Comparison of ENCODE assay signal across 8 cellular contexts in genomic region chr4:41990029-41990382, GRCh38. TPM values are rescaled to one million over a fixed set of nuclear protein-coding genes. Genes with fewer than 3 reads are reported as not detected.
DNase-seq lines count a peak whose midpoint lies in the region; ATAC-seq and TF ChIP-seq lines count a peak whose summit lies in the region.

No MANE protein-coding gene starts in this region.

- peak overlapping the region; percentile 99 for H2AFZ ChIP-seq in smooth muscle cell (ENCODE audit: low read depth)

- peaks cover 41% of the 10 kb centered on the region for H3K79me2 ChIP-seq in smooth muscle cell (ENCODE audit: low read depth)

- intact Hi-C loops in activated B cell treated with CpG ODN at 0.5 μM for 24 hours (cut with micrococcal nuclease) = loop anchor here (1.0 to 5.0 kb wide), 5 partner anchors 21 to 667 kb away; partner anchors contain the start of genes ATP8A1, BEND4 and TMEM33

- H3K4me2 ChIP-seq in smooth muscle cell = peak overlapping the region; percentile 94

- TF ChIP-seq CTCF in activated B cell treated with CpG ODN at 0.5 μM for 24 hours (IDR thresholded peaks at IDR 0.05) (no peak), right atrium auricular region (IDR thresholded peaks at IDR 0.05) (no peak), smooth muscle cell (IDR thresholded peaks at IDR 0.05; ENCODE audit: borderline replicate concordance, insufficient read depth, poor library complexity, severe bottlenecking) (no peak)

- H3K27ac ChIP-seq in right atrium auricular region (peak overlapping the region; percentile 85 to 93), smooth muscle cell (ENCODE audit: low read depth) (peak overlapping the region; percentile 76)

- POLR2A ChIA-PET in activated B cell treated with CpG ODN at 0.5 μM for 24 hours (lab: Charles Lee) = interaction anchor here (1.2 to 2.3 kb wide), 3 partner anchors 14 to 667 kb away, joined by 3 to 12 read pairs (median 10); partner anchors contain the start of genes ATP8A1 and TMEM33

- H3K9ac ChIP-seq in smooth muscle cell (ENCODE audit: low read depth) = peak overlapping the region; percentile 66

- no peaks in the 10 kb centered on the region for H3K9me3 Mint-ChIP-seq in activated B cell treated with CpG ODN at 0.5 μM for 24 hours

- DNase-seq in NCI-H345 (lab: John Stamatoyannopoulos, UW) = peak; percentile 25
- no peak for DNase-seq in NCI-H345 treated with DMSO at 0.1 percent for 48 hours (lab: John Stamatoyannopoulos, UW; ENCODE audit: unreplicated experiment)
- DNase-seq in activated B cell treated with CpG ODN at 0.5 μM for 24 hours = no peak
- no peak for DNase-seq in right atrium auricular region (ENCODE audit: low spot score)
- DNase-seq in smooth muscle cell (lab: John Stamatoyannopoulos, UW; ENCODE audit: unreplicated experiment) = no peak
- DNase-seq in dedifferentiated amniotic fluid mesenchymal stem cell (ENCODE audit: extremely low spot score) = no peak
- no peak for DNase-seq in NCI-H2171 treated with DMSO at 0.1 percent for 48 hours (lab: John Stamatoyannopoulos, UW)

- H3K36me3 Mint-ChIP-seq in activated B cell treated with CpG ODN at 0.5 μM for 24 hours (ENCODE audit: low read depth) = peaks cover 9% of the 10 kb centered on the region

- no peaks in the 10 kb centered on the region for H3K9me3 ChIP-seq in right atrium auricular region
- H3K9me3 ChIP-seq in smooth muscle cell (replicated peaks; ENCODE audit: low read depth) = no peaks in the 10 kb centered on the region

- peak overlapping the region; percentile 80 to 97 for H3K4me3 ChIP-seq in right atrium auricular region
- H3K4me3 ChIP-seq in smooth muscle cell = peak overlapping the region; percentile 69

- WGBS in smooth muscle cell (ENCODE audit: low lambda C conversion rate) = 1% methylated on average over 13 of the region's 13 CpGs

- H3K27me3 ChIP-seq in right atrium auricular region = no peaks in the 10 kb centered on the region
- no peaks in the 10 kb centered on the region for H3K27me3 ChIP-seq in smooth muscle cell (ENCODE audit: low read depth)

- H3K4me1 Mint-ChIP-seq in activated B cell treated with CpG ODN at 0.5 μM for 24 hours = peaks cover 25% of the 10 kb centered on the region

- no peaks in the 10 kb centered on the region for H3K27me3 Mint-ChIP-seq in activated B cell treated with CpG ODN at 0.5 μM for 24 hours

- CTCF ChIA-PET in activated B cell treated with CpG ODN at 0.5 μM for 24 hours (lab: Charles Lee) = interaction anchor here (1.4 to 1.7 kb wide), 2 partner anchors 27 to 55 kb away, joined by 3 to 7 read pairs; partner anchors contain the start of gene TMEM33

- no peaks in the 10 kb centered on the region for H3F3A ChIP-seq in smooth muscle cell (ENCODE audit: low read depth)

- H3K4me1 ChIP-seq in right atrium auricular region (peaks cover 0 to 33% of the 10 kb centered on the region in 2 donors), smooth muscle cell (ENCODE audit: low read depth) (peaks cover 30% of the 10 kb centered on the region)

- peak overlapping the region; percentile 98 for H3K4me3 Mint-ChIP-seq in activated B cell treated with CpG ODN at 0.5 μM for 24 hours

- H4K20me1 ChIP-seq in smooth muscle cell (ENCODE audit: low read depth) = peaks cover 27% of the 10 kb centered on the region

- H3K27ac Mint-ChIP-seq in activated B cell treated with CpG ODN at 0.5 μM for 24 hours = peak overlapping the region; percentile 95

- ATAC-seq in HG03025 (IDR thresholded peaks at IDR 0.05; ENCODE audit: low FRiP score, unreplicated experiment) (peak; percentile 11), activated B cell treated with CpG ODN at 0.5 μM for 24 hours (ENCODE audit: low read depth) (peak; percentile 25)

- H3K36me3 ChIP-seq in right atrium auricular region (no peaks in the 10 kb centered on the region), smooth muscle cell (ENCODE audit: low read depth) (no peaks in the 10 kb centered on the region)

RNA-seq across cellular contexts. Expression of gene SLC30A9, which starts 0.3 kb away (rescaled TPM):
- total RNA-seq in activated B cell treated with CpG ODN at 0.5 μM for 24 hours (29.0 and 33.4 TPM in 2 replicates), right atrium auricular region (10 to 100 TPM; 43.5 to 60.8 TPM), smooth muscle cell (72.1 and 73.1 TPM in 2 replicates)
- 37.7 and 41.3 TPM in 2 replicates for polyA plus RNA-seq in smooth muscle cell

RNA-seq across cellular contexts. Expression of gene DCAF4L1, which starts 8.4 kb away (rescaled TPM):
- total RNA-seq in activated B cell treated with CpG ODN at 0.5 μM for 24 hours (0.22 and 0.24 TPM in 2 replicates), right atrium auricular region (not detected), smooth muscle cell (0.31 and 0.40 TPM in 2 replicates)
- polyA plus RNA-seq in smooth muscle cell = 0.11 and 0.13 TPM in 2 replicates

RNA-seq across cellular contexts. Expression of gene TMEM33, which starts 54.8 kb away (rescaled TPM):
- total RNA-seq in activated B cell treated with CpG ODN at 0.5 μM for 24 hours (34.3 and 40.0 TPM in 2 replicates), right atrium auricular region (10 to 100 TPM; 18.2 to 27.1 TPM), smooth muscle cell (52.9 and 75.3 TPM in 2 replicates)
- polyA plus RNA-seq in smooth muscle cell = 20.8 and 25.4 TPM in 2 replicates
